ENCODE assay signal across 8 cellular contexts in genomic region chr6:50602191-50602810, GRCh38.
DNase-seq lines count a peak whose midpoint lies in the region; ATAC-seq and TF ChIP-seq lines count a peak whose summit lies in the region.

No MANE protein-coding gene starts in this region.

- H3K4me3 ChIP-seq in cardiac fibroblast (replicated peaks in 1 of 2; ENCODE audit: low read depth in 2 of 2, low read length in 2 of 2): no peak overlapping the region

- no peak for ATAC-seq in HG02840 (IDR thresholded peaks at IDR 0.05; ENCODE audit: low FRiP score, unreplicated experiment)
- ATAC-seq in omental fat pad (ENCODE audit: low FRiP score): no peak

- TF ChIP-seq CTCF in GM12874 (IDR thresholded peaks at IDR 0.05; ENCODE audit: insufficient read depth, low read depth, low read length) (peak; percentile 44; the same call in 1 of the 2 replicates), cardiac fibroblast (IDR thresholded peaks at IDR 0.05; ENCODE audit: low read depth, low read length) (peak; percentile 67), omental fat pad (IDR thresholded peaks at IDR 0.05) (no peak)

- DNase-seq in AG08396 (ENCODE audit: low spot score) (peak; percentile 2), NCI-H345 treated with DMSO at 0.1 percent for 48 hours (lab: John Stamatoyannopoulos, UW; ENCODE audit: unreplicated experiment) (peak; percentile 22), cardiac fibroblast (ENCODE audit: low read depth in 2 of 2) (peak; percentile 41 to 56), myocyte (ENCODE audit: low read depth) (peak; percentile 57), NK-92 (lab: John Stamatoyannopoulos, UW; ENCODE audit: unreplicated experiment) (no peak), omental fat pad (ENCODE audit: low spot score) (no peak)

Comparison
In these comparisons a context has a peak if more than half of its experiments do, and no peak if none do; other contexts are left out.
1. DNase-seq: peak in AG08396 (single experiment), NCI-H345 treated with DMSO at 0.1 percent for 48 hours (single experiment), cardiac fibroblast (2 of 2) and myocyte (single experiment); none in NK-92 (single experiment) and omental fat pad (single experiment).
2. CTCF ChIP-seq: peak in GM12874 (single experiment) and cardiac fibroblast (single experiment); none in omental fat pad (0 of 3).